ENCODE assay signal across 8 cellular contexts in the genomic region with DNA sequence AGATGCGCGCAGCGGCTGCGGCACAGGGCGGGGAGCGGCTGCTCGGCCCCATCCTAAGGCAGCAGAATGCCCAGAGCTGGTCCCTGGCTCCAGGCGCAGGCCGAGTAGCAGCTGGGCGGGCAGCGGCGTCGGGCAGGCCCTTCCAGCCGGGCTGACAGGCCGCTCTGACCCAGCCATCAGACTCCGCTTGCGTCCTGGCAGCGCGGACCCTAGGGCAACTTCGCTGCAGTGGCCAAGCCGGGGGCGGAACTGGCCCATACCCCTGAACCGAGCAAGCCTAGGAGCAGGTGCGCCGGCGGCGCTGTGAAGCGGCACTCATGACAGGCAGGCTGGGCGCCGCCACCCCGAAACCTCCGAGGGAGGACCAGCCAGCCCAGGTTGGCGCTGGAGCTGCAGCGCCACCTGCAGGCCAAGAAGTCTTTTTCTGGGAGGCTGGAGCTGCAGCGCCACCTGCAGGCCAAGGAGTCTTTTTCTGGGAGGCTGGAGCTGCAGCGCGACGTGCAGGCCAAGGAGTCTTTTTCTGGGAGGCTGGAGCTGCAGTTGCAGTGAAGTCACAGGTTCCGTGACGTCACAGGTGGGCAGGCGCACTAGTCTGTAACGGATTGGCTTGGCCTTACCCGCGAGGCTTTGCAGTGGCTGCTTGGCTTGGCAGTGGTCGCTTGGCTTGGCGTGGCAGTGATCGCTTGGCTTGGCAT.
DNase-seq lines count a peak whose midpoint lies in the region; ATAC-seq and TF ChIP-seq lines count a peak whose summit lies in the region.
"Not testable (repeated sequence)": the region's sequence is repeated elsewhere in the genome, so short reads cannot be mapped to it uniquely, and the experiment has no call there.

No MANE protein-coding gene starts in this region.

- not testable (repeated sequence) for H3K4me3 Mint-ChIP-seq in Caco-2 (ENCODE audit: unreplicated experiment)

- DNase-seq in Caco-2 (peak in 1 of 2 experiments; percentile 37), H4 (ENCODE audit: low spot score) (peak; percentile 21), NAMALWA (ENCODE audit: low spot score) (peak; percentile 55), astrocyte of the cerebellum (ENCODE audit: low read depth) (peak; percentile 34), Right ventricle myocardium inferior (ENCODE audit: missing footprints) (peak; percentile 81), nucleus accumbens (lab: John Stamatoyannopoulos, UW) (peak in 43 of 56 donors; percentile 31 to 83 (median 60))
- peak; percentile 63 for DNase-seq in activated CD4-positive, CD25-positive, alpha-beta regulatory T cell treated with anti-CD3 and anti-CD28 coated beads, Interleukin-2, amount 50 U/mL, for 16 hours (ENCODE audit: low read depth, low spot score)
- DNase-seq in stimulated activated CD8-positive, alpha-beta memory T cell treated with anti-CD3 and anti-CD28 coated beads, Interleukin-7, amount 100 ng/mL, for 1 hour (ENCODE audit: low read depth in 2 of 2), result peak; percentile 53 to 59

- H3K36me3 Mint-ChIP-seq in Caco-2 (ENCODE audit: insufficient read depth, unreplicated experiment), result peaks cover 18% of the 10 kb centered on the region

- H3K9me3 Mint-ChIP-seq in Caco-2 (ENCODE audit: unreplicated experiment), result not testable (repeated sequence)

- in situ Hi-C loops in astrocyte of the cerebellum (cut with HindIII; ENCODE audit: low sequenced_read_pairs), result not testable (repeated sequence)

- not testable (repeated sequence) for H3K4me3 ChIP-seq in Caco-2 (ENCODE audit: low read depth, low read length)
- H3K4me3 ChIP-seq in astrocyte of the cerebellum (ENCODE audit: low read depth, low read length), result peak overlapping the region; percentile 21

- POLR2A ChIA-PET in Caco-2 (lab: Charles Lee), result not testable (repeated sequence)

- not testable (repeated sequence) for H3K4me1 ChIP-seq in Caco-2

- not testable (repeated sequence) for H3K36me3 ChIP-seq in Caco-2 (ENCODE audit: control insufficient read depth, insufficient read depth, low read length)

- CTCF ChIA-PET in Caco-2 (lab: Charles Lee), result interaction anchor here (0.7 to 1.4 kb wide), 2 partner anchors 56 to 94 kb away, joined by 3 to 5 read pairs; no protein-coding TSS in a partner anchor

- peak; percentile 44 to 83 for TF ChIP-seq CTCF in Caco-2 (IDR thresholded peaks at IDR 0.05; ENCODE audit: insufficient read depth in 1 of 2, low read depth in 1 of 2, low read length in 1 of 2, severe bottlenecking in 1 of 2, unreplicated experiment in 1 of 2)
- peak; percentile 67 for TF ChIP-seq CTCF in astrocyte of the cerebellum (IDR thresholded peaks at IDR 0.05; ENCODE audit: low read depth, low read length, missing control alignments)

- H3K9me3 ChIP-seq in Caco-2, result not testable (repeated sequence)

- intact Hi-C loops in Caco-2 (cut with micrococcal nuclease; ENCODE audit: unreplicated experiment), result not testable (repeated sequence)
- intact Hi-C loops in Right ventricle myocardium inferior (cut with DNase I), result loop anchor here (2.0 to 5.0 kb wide), 2 partner anchors 93 to 200 kb away; no protein-coding TSS in a partner anchor

- not testable (repeated sequence) for H3K4me1 Mint-ChIP-seq in Caco-2 (ENCODE audit: low read depth, unreplicated experiment)

- BruUV-seq in Caco-2 (replicated peaks; lab: Mats Ljungman, UMichigan), result not testable (repeated sequence)

- H3K27ac Mint-ChIP-seq in Caco-2 (ENCODE audit: unreplicated experiment), result not testable (repeated sequence)

- H3K27me3 Mint-ChIP-seq in Caco-2 (ENCODE audit: insufficient read depth, unreplicated experiment), result not testable (repeated sequence)

- peak; percentile 76 for ATAC-seq in Right ventricle myocardium inferior

- not testable (repeated sequence) for H3K27me3 ChIP-seq in Caco-2 (replicated peaks; ENCODE audit: control insufficient read depth, insufficient read depth, low read length)
